In the genomic region with DNA sequence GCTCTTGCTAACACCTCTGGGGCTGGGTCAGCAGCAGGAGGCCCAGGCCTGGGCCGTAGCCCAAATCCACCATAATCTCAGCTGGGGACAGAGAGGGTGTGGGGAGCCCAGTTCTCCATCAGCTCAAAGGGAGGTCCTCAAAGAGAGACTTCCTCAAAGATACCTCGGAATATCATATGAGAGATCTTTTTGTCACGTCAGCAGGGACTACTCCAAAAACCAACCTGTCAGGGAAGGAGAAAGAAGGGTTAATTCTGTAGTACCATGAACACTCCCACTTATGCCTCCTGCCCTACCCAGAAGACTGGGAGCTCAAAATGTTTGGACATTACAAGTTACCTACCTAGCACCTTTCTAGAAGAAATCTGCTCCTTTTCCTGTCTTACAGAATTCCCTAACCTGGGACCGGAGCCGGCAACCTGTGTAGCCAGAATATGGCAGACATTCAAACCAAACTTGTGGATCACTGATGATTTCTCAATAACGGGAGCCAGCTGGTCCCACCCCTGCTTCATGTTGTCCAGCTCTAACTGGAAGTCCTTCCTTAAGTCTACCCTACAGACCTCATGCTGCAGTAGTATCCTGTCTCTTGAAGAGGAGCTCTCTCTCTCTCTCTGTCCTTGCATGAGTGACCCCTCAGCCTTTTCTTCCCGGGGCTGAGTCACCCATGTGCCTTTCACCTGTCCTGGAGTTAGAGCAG, we compare ENCODE assay signal across 34 cellular contexts. TPM values are rescaled to one million over a fixed set of nuclear protein-coding genes. Genes with fewer than 3 reads are reported as not detected.
"Had no signal": no experiment of that assay in that cellular context is flagged by ENCODE, and none has a peak within 500 bp of the region (broad histone marks: within the 10 kb centered on the region; RNA-seq: fewer than 3 reads in every experiment).

No MANE protein-coding gene starts in this region.

- H3K9me3 ChIP-seq: ascending aorta, SJCRH30 had no signal

- H3K27ac Mint-ChIP-seq: activated CD4-positive, alpha-beta T cell treated with anti-CD3 and anti-CD28 coated beads for 36 hours; activated CD4-positive, alpha-beta T cell treated with anti-CD3 and anti-CD28 coated beads, Interleukin-2, amount 10 ng/mL, durations not matched to agents 7 days and 5 days; activated CD8-positive, alpha-beta T cell treated with anti-CD3 and anti-CD28 coated beads, Interleukin-2, amount 10 ng/mL, durations not matched to agents 7 days and 5 days; activated naive CD4-positive, alpha-beta T cell treated with anti-CD3 and anti-CD28 coated beads, Interleukin-2, amount 50 U/mL, for 24 hours; activated naive CD8-positive, alpha-beta T cell treated with anti-CD3 and anti-CD28 coated beads, Interleukin-2, amount 10 ng/mL, durations not matched to agents 7 days and 5 days; activated T-cell treated with anti-CD3 and anti-CD28 coated beads, Interleukin-2, amount 50 U/mL, for 24 hours; activated T-helper 2 cell treated with anti-CD3 and anti-CD28 coated beads, Interferon-gamma antibody, Interleukin-2, Interleukin-4, amounts not matched to agents 10 μg/mL and 5 μg/mL and 100 μg/mL, durations not matched to agents 14 hours and 24 hours and 36 hours had no signal

- H3K36me3 ChIP-seq: ascending aorta, SJCRH30 had no signal

- DNase-seq: activated CD4-positive, alpha-beta T cell treated with anti-CD3 and anti-CD28 coated beads for 36 hours; activated CD4-positive, alpha-beta T cell treated with anti-CD3 and anti-CD28 coated beads, Interleukin-2, amount 10 ng/mL, durations not matched to agents 7 days and 5 days; activated CD4-positive, alpha-beta T cell treated with anti-CD3 and anti-CD28 coated beads, Interleukin-2, amount 50 U/mL, for 48 hours; activated CD8-positive, alpha-beta T cell treated with anti-CD3 and anti-CD28 coated beads, Interleukin-2, amount 10 ng/mL, durations not matched to agents 7 days and 5 days; activated gamma-delta T cell; activated naive CD4-positive, alpha-beta T cell treated with Interleukin-2 at 50 U/mL for 16 hours; activated naive CD8-positive, alpha-beta T cell treated with anti-CD3 and anti-CD28 coated beads, Interleukin-2, amount 10 ng/mL, durations not matched to agents 7 days and 5 days; activated T-cell treated with anti-CD3 and anti-CD28 coated beads, Interleukin-2, amount 50 U/mL, for 24 hours; amygdala; Kasumi-1; KG1; NCI-H1048; NCI-H1105 treated with DMSO at 0.1 percent for 48 hours; NCI-H1436; NCI-H1694; NCI-H1930; NCI-H2081 treated with DMSO at 0.1 percent for 48 hours; NCI-H345; NCI-H524 treated with DMSO at 0.1 percent for 48 hours; SHP77; SJCRH30; T1000 had no signal

- ATAC-seq: activated CD4-positive, alpha-beta T cell treated with anti-CD3 and anti-CD28 coated beads for 36 hours; activated CD4-positive, CD25-positive, alpha-beta regulatory T cell treated with anti-CD3 and anti-CD28 coated beads, Interleukin-2, amount 50 U/mL, for 24 hours; activated CD8-positive, alpha-beta T cell treated with anti-CD3 and anti-CD28 coated beads, Interleukin-2, amount 10 ng/mL, durations not matched to agents 7 days and 5 days; Panc1 had no signal

- H3K4me3 Mint-ChIP-seq: activated CD4-positive, alpha-beta T cell treated with anti-CD3 and anti-CD28 coated beads for 36 hours; activated CD4-positive, alpha-beta T cell treated with anti-CD3 and anti-CD28 coated beads, Interleukin-2, amount 10 ng/mL, durations not matched to agents 7 days and 5 days; activated CD8-positive, alpha-beta T cell treated with anti-CD3 and anti-CD28 coated beads, Interleukin-2, amount 10 ng/mL, durations not matched to agents 7 days and 5 days; activated naive CD4-positive, alpha-beta T cell treated with anti-CD3 and anti-CD28 coated beads, Interleukin-2, amount 50 U/mL, for 24 hours; activated naive CD8-positive, alpha-beta T cell treated with anti-CD3 and anti-CD28 coated beads, Interleukin-2, amount 10 ng/mL, durations not matched to agents 7 days and 5 days; activated T-cell treated with anti-CD3 and anti-CD28 coated beads, Interleukin-2, amount 50 U/mL, for 24 hours; central memory CD8-positive, alpha-beta T cell had no signal

- H3K4me1 Mint-ChIP-seq: activated naive CD4-positive, alpha-beta T cell treated with anti-CD3 and anti-CD28 coated beads, Interleukin-2, amount 50 U/mL, for 24 hours; activated naive CD8-positive, alpha-beta T cell treated with anti-CD3 and anti-CD28 coated beads, Interleukin-2, amount 10 ng/mL, durations not matched to agents 7 days and 5 days had no signal

- H3K36me3 Mint-ChIP-seq: activated naive CD4-positive, alpha-beta T cell treated with anti-CD3 and anti-CD28 coated beads, Interleukin-2, amount 50 U/mL, for 24 hours; activated naive CD8-positive, alpha-beta T cell treated with anti-CD3 and anti-CD28 coated beads, Interleukin-2, amount 10 ng/mL, durations not matched to agents 7 days and 5 days had no signal

- H3K4me3 ChIP-seq: ascending aorta, SJCRH30, SK-N-MC had no signal

- H3K9me3 Mint-ChIP-seq: activated CD4-positive, alpha-beta T cell treated with anti-CD3 and anti-CD28 coated beads, Interleukin-2, amount 10 ng/mL, durations not matched to agents 7 days and 5 days; activated naive CD4-positive, alpha-beta T cell treated with anti-CD3 and anti-CD28 coated beads, Interleukin-2, amount 50 U/mL, for 24 hours; activated naive CD8-positive, alpha-beta T cell treated with anti-CD3 and anti-CD28 coated beads, Interleukin-2, amount 10 ng/mL, durations not matched to agents 7 days and 5 days; activated T-cell treated with anti-CD3 and anti-CD28 coated beads, Interleukin-2, amount 50 U/mL, for 24 hours; activated T-helper 2 cell treated with anti-CD3 and anti-CD28 coated beads, Interferon-gamma antibody, Interleukin-2, Interleukin-4, amounts not matched to agents 10 μg/mL and 5 μg/mL and 100 μg/mL, durations not matched to agents 14 hours and 24 hours and 36 hours; central memory CD8-positive, alpha-beta T cell had no signal

- H3K27ac ChIP-seq: ascending aorta, SJCRH30, SK-N-MC had no signal

- H3K4me1 ChIP-seq: SJCRH30 had no signal

RNA-seq across cellular contexts. Expression of a gene that starts 4.8 kb away (rescaled TPM):
- total RNA-seq: activated CD4-positive, alpha-beta T cell treated with anti-CD3 and anti-CD28 coated beads for 36 hours; activated CD4-positive, alpha-beta T cell treated with anti-CD3 and anti-CD28 coated beads, Interleukin-2, amount 10 ng/mL, durations not matched to agents 7 days and 5 days; activated CD8-positive, alpha-beta T cell treated with anti-CD3 and anti-CD28 coated beads, Interleukin-2, amount 10 ng/mL, durations not matched to agents 7 days and 5 days; activated naive CD8-positive, alpha-beta T cell treated with anti-CD3 and anti-CD28 coated beads, Interleukin-2, amount 10 ng/mL, durations not matched to agents 7 days and 5 days; activated T-helper 2 cell treated with anti-CD3 and anti-CD28 coated beads, Interferon-gamma antibody, Interleukin-2, Interleukin-4, amounts not matched to agents 10 μg/mL and 5 μg/mL and 100 μg/mL, durations not matched to agents 14 hours and 24 hours and 36 hours; ascending aorta; chondrocyte; NCI-H460; RPMI7951; SJCRH30; T-helper 1 cell treated with Interleukin-12 subunit alpha and Interleukin-12 subunit beta and Interleukin-4 antibody, amounts not matched to agents 30 ng/mL and 1 ng/mL, for 36 hours; T-helper 2 cell treated with Interferon-gamma antibody and Interleukin-4, amounts not matched to agents 100 ng/mL and 5 ng/mL, for 36 hours had no signal
